1 cellular context compared by ENCODE assay signal in the genomic region with DNA sequence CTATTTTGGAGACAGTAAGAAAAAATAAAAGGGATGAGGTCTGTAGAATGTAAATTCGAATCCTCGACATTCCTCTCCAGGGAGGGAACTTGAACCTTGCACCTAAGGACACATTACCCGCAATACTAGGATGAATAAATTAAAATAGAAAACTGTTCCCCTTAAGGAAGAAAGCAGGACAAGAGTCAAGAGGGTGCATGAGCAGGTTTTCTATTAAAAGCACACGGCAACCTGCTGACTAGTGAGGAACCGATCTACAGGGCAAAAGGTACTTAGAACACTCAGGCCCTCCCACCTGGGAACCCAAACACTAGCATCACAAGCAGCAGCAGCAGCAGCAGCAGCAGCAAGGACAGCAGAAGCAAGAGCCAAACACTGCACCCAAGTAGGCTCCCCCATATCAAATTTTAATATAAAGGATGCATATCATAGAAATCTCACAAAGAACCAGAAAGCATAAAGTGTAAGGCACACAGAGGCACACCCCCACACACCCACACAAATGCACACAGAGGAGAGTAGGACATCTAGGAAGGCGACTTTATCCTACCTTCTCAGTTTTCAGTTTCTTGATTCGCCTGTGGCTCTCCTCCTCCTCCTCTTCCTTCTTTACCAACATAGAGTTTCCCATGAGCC.
TF ChIP-seq lines count a peak whose summit lies in the region.

No MANE protein-coding gene starts in this region.

TF ChIP-seq in GM23338, 12 proteins besides CTCF, POLR2A, EP300 and RAD21 (continued from another document):
- TF ChIP-seq, protein P1, sequence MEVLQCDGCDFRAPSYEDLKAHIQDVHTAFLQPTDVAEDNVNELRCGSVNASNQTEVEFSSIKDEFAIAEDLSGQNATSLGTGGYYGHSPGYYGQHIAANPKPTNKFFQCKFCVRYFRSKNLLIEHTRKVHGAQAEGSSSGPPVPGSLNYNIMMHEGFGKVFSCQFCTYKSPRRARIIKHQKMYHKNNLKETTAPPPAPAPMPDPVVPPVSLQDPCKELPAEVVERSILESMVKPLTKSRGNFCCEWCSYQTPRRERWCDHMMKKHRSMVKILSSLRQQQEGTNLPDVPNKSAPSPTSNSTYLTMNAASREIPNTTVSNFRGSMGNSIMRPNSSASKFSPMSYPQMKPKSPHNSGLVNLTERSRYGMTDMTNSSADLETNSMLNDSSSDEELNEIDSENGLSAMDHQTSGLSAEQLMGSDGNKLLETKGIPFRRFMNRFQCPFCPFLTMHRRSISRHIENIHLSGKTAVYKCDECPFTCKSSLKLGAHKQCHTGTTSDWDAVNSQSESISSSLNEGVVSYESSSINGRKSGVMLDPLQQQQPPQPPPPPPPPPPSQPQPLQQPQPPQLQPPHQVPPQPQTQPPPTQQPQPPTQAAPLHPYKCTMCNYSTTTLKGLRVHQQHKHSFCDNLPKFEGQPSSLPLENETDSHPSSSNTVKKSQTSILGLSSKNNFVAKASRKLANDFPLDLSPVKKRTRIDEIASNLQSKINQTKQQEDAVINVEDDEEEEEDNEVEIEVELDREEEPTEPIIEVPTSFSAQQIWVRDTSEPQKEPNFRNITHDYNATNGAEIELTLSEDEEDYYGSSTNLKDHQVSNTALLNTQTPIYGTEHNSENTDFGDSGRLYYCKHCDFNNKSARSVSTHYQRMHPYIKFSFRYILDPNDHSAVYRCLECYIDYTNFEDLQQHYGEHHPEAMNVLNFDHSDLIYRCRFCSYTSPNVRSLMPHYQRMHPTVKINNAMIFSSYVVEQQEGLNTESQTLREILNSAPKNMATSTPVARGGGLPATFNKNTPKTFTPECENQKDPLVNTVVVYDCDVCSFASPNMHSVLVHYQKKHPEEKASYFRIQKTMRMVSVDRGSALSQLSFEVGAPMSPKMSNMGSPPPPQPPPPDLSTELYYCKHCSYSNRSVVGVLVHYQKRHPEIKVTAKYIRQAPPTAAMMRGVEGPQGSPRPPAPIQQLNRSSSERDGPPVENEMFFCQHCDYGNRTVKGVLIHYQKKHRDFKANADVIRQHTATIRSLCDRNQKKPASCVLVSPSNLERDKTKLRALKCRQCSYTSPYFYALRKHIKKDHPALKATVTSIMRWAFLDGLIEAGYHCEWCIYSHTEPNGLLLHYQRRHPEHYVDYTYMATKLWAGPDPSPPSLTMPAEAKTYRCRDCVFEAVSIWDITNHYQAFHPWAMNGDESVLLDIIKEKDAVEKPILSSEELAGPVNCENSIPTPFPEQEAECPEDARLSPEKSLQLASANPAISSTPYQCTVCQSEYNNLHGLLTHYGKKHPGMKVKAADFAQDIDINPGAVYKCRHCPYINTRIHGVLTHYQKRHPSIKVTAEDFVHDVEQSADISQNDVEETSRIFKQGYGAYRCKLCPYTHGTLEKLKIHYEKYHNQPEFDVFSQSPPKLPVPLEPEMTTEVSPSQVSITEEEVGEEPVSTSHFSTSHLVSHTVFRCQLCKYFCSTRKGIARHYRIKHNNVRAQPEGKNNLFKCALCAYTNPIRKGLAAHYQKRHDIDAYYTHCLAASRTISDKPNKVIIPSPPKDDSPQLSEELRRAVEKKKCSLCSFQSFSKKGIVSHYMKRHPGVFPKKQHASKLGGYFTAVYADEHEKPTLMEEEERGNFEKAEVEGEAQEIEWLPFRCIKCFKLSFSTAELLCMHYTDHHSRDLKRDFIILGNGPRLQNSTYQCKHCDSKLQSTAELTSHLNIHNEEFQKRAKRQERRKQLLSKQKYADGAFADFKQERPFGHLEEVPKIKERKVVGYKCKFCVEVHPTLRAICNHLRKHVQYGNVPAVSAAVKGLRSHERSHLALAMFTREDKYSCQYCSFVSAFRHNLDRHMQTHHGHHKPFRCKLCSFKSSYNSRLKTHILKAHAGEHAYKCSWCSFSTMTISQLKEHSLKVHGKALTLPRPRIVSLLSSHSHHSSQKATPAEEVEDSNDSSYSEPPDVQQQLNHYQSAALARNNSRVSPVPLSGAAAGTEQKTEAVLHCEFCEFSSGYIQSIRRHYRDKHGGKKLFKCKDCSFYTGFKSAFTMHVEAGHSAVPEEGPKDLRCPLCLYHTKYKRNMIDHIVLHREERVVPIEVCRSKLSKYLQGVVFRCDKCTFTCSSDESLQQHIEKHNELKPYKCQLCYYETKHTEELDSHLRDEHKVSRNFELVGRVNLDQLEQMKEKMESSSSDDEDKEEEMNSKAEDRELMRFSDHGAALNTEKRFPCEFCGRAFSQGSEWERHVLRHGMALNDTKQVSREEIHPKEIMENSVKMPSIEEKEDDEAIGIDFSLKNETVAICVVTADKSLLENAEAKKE (CRISPR knock-in tag; IDR thresholded peaks at IDR 0.05) = no peak
